ENCODE assay signal across 8 cellular contexts in genomic region chr20:61886721-61887658, GRCh38.
DNase-seq lines count a peak whose midpoint lies in the region; ATAC-seq and TF ChIP-seq lines count a peak whose summit lies in the region.

No MANE protein-coding gene starts in this region.

- TF ChIP-seq CTCF in RWPE1 (conservative IDR thresholded peaks at IDR 0.05; ENCODE audit: low read depth) = peak; percentile 97

- POLR2A ChIA-PET in RWPE1 (lab: Yijun Ruan, JAX; ENCODE audit: low non-redundant PET) = no interaction called here

- ATAC-seq in HG02759 (IDR thresholded peaks at IDR 0.05; ENCODE audit: unreplicated experiment) (peak; percentile 66), GM19452 (IDR thresholded peaks at IDR 0.05; ENCODE audit: unreplicated experiment) (no peak)

- CTCF ChIA-PET in RWPE1 (lab: Yijun Ruan, JAX) = interaction anchor here (0.6 to 2.0 kb wide), 24 partner anchors 8 to 1829 kb away, joined by 3 to 15 read pairs (median 3); no protein-coding TSS in a partner anchor

- peak; percentile 14 for DNase-seq in DMS114 treated with DMSO at 0.1 percent for 48 hours (lab: John Stamatoyannopoulos, UW; ENCODE audit: unreplicated experiment)
- DNase-seq in RWPE1 (ENCODE audit: low spot score) = peak; percentile 65
- peak; percentile 23 for DNase-seq in cerebellar cortex (ENCODE audit: low spot score)
- DNase-seq in lung microvascular endothelial cell (ENCODE audit: low read depth in 2 of 2) = peak; percentile 31 to 44
- DNase-seq in superior temporal gyrus (ENCODE audit: extremely low spot score) = peak; percentile 60
- no peak for DNase-seq in activated CD4-positive, CD25-positive, alpha-beta regulatory T cell treated with anti-CD3 and anti-CD28 coated beads, Interleukin-2, amount 50 U/mL, for 72 hours

- H3K27ac ChIP-seq in RWPE1 = no peak overlapping the region
